Comparison of ENCODE assay signal across 1 cellular context in the genomic region with DNA sequence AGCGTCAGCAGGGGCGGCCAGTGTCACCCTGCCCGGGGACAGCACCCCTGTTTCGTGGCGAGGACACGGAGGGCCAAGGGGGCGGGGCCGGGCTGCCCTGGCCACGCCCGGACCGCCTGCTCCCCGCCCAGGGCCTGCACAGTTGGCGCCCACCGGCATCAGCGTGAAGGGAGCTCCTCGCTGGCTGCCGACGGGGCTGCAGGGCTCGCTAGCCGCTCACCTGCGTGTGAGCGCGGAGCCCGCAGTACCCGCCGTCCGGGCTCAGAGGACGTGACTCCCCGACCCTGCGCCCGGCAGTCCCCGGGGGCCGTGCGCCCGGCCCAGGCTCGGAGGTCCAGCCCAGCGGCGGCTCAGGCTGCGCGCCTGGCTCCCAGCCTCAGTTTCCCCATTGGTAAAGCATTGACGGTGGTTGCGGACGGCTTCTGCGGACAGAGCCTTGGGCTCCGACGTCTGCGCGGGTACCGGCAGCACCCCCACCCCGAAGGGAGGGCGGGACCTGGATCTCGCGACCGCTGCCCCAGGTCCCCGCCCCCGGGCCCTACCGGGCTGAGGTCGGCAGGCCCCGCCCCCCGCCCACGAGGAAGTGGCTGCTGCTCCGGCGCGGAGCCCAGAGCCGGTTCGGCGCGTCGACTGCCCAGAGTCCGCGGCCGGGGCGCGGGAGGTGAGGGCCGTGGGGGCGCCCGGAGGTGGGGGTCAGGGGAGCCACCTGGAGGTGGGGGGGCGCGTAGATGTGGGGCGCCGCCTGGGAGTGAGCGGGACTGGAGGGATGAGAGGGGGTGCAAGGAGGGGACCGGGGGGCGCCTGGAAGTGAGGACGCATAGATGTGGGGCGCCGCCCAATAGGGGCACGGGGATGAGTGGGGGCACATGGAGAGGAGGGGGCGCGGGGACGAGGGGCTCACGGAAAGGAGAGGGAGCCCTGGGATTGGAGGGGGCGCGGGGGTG.
TF ChIP-seq lines count a peak whose summit lies in the region.

A gene (plus strand): TSS at position 610 of the 944 bp plus-strand sequence. CDS start 10,985 bp downstream, outside the sequence.

TF ChIP-seq in IMR-90, 13 proteins besides CTCF, POLR2A, EP300 and RAD21:
- no peak for TF ChIP-seq CEBPB (IDR thresholded peaks at IDR 0.05; ENCODE audit: low read depth, low read length)
- no peak; the same call in 1 of the 2 replicates for TF ChIP-seq MAZ (IDR thresholded peaks at IDR 0.05; ENCODE audit: borderline replicate concordance, low read depth, low read length)
- TF ChIP-seq, protein P1, sequence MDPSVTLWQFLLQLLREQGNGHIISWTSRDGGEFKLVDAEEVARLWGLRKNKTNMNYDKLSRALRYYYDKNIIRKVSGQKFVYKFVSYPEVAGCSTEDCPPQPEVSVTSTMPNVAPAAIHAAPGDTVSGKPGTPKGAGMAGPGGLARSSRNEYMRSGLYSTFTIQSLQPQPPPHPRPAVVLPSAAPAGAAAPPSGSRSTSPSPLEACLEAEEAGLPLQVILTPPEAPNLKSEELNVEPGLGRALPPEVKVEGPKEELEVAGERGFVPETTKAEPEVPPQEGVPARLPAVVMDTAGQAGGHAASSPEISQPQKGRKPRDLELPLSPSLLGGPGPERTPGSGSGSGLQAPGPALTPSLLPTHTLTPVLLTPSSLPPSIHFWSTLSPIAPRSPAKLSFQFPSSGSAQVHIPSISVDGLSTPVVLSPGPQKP (IDR thresholded peaks at IDR 0.05; ENCODE audit: borderline replicate concordance, low read depth, low read length) = no peak
- no peak for TF ChIP-seq RCOR1 (IDR thresholded peaks at IDR 0.05; ENCODE audit: insufficient replicate concordance, low read length)
- TF ChIP-seq MXI1 (IDR thresholded peaks at IDR 0.05; ENCODE audit: borderline replicate concordance, low read depth, low read length) = no peak
- no peak for TF ChIP-seq FOS (IDR thresholded peaks at IDR 0.05; ENCODE audit: low read depth, low read length)
